13 cellular contexts compared by ENCODE assay signal in genomic region chrX:1386338-1387127, GRCh38. TPM values are rescaled to one million over a fixed set of nuclear protein-coding genes. Genes with fewer than 3 reads are reported as not detected.
DNase-seq lines count a peak whose midpoint lies in the region; ATAC-seq and TF ChIP-seq lines count a peak whose summit lies in the region.
"Had no signal": no experiment of that assay in that cellular context is flagged by ENCODE, and none has a peak within 500 bp of the region (broad histone marks: within the 10 kb centered on the region; RNA-seq: fewer than 3 reads in every experiment).

No MANE protein-coding gene starts in this region.

- H3K27ac Mint-ChIP-seq in activated CD4-positive, alpha-beta T cell treated with anti-CD3 and anti-CD28 coated beads, Interleukin-2, amount 10 ng/mL, durations not matched to agents 24 days and 14 days, result no peak overlapping the region
- H3K27ac Mint-ChIP-seq in effector memory CD8-positive, alpha-beta T cell, result peak overlapping the region; percentile 61 to 82
- peak overlapping the region; percentile 81 for H3K27ac Mint-ChIP-seq in progenitor cell of endocrine pancreas
- H3K27ac Mint-ChIP-seq: CD8-positive, alpha-beta T cell had no signal

- H3K9ac ChIP-seq in Karpas-422 (ENCODE audit: low read length), result no peak overlapping the region

- H3K9me2 ChIP-seq in Karpas-422 (replicated peaks; ENCODE audit: insufficient read depth, low read length), result no peaks in the 10 kb centered on the region

- peaks cover 90% of the 10 kb centered on the region for H3K36me3 Mint-ChIP-seq in activated CD4-positive, alpha-beta T cell treated with anti-CD3 and anti-CD28 coated beads, Interleukin-2, amount 10 ng/mL, durations not matched to agents 24 days and 14 days (ENCODE audit: low read depth)
- H3K36me3 Mint-ChIP-seq in effector memory CD8-positive, alpha-beta T cell (ENCODE audit: insufficient read depth), result peaks cover 91% of the 10 kb centered on the region
- peaks cover 37% of the 10 kb centered on the region for H3K36me3 Mint-ChIP-seq in progenitor cell of endocrine pancreas (ENCODE audit: insufficient read depth)

- no peak overlapping the region for H3K27ac ChIP-seq in Karpas-422 (ENCODE audit: low read length)
- H3K27ac ChIP-seq: SJSA1 had no signal

- peaks cover 39% of the 10 kb centered on the region for H3K79me2 ChIP-seq in Karpas-422 (ENCODE audit: low read length)

- no peaks in the 10 kb centered on the region for H3K27me3 Mint-ChIP-seq in activated CD4-positive, alpha-beta T cell treated with anti-CD3 and anti-CD28 coated beads, Interleukin-2, amount 10 ng/mL, durations not matched to agents 24 days and 14 days
- H3K27me3 Mint-ChIP-seq in effector memory CD8-positive, alpha-beta T cell, result no peaks in the 10 kb centered on the region
- no peaks in the 10 kb centered on the region for H3K27me3 Mint-ChIP-seq in progenitor cell of endocrine pancreas
- H3K27me3 Mint-ChIP-seq: naive B cell had no signal

- H3K4me1 Mint-ChIP-seq in activated CD4-positive, alpha-beta T cell treated with anti-CD3 and anti-CD28 coated beads, Interleukin-2, amount 10 ng/mL, durations not matched to agents 24 days and 14 days, result peaks cover 16% of the 10 kb centered on the region
- H3K4me1 Mint-ChIP-seq in effector memory CD8-positive, alpha-beta T cell (ENCODE audit: low read depth in 2 of 2), result peaks cover 22 to 28% of the 10 kb centered on the region in 2 donors
- peaks cover 10% of the 10 kb centered on the region for H3K4me1 Mint-ChIP-seq in progenitor cell of endocrine pancreas (ENCODE audit: low read depth)

- no peak for TF ChIP-seq CTCF in progenitor cell of endocrine pancreas (IDR thresholded peaks at IDR 0.05; ENCODE audit: unreplicated experiment)

- H3K4me3 Mint-ChIP-seq in activated CD4-positive, alpha-beta T cell treated with anti-CD3 and anti-CD28 coated beads, Interleukin-2, amount 10 ng/mL, durations not matched to agents 24 days and 14 days, result no peak overlapping the region
- H3K4me3 Mint-ChIP-seq in effector memory CD8-positive, alpha-beta T cell, result no peak overlapping the region
- no peak overlapping the region for H3K4me3 Mint-ChIP-seq in progenitor cell of endocrine pancreas (ENCODE audit: low read depth)
- H3K4me3 Mint-ChIP-seq: CD8-positive, alpha-beta T cell had no signal

- no peak overlapping the region for H3K4me2 ChIP-seq in Karpas-422 (ENCODE audit: low read depth, low read length, poor library complexity, severe bottlenecking)

- ATAC-seq in effector memory CD8-positive, alpha-beta T cell (replicated peaks), result no peak
- ATAC-seq: left cardiac atrium had no signal

- H3K36me3 ChIP-seq in H7 (replicated peaks; ENCODE audit: control insufficient read depth, insufficient read depth, low read length) (peaks cover 55% of the 10 kb centered on the region), Karpas-422 (ENCODE audit: insufficient read depth, low read length) (peaks cover 68% of the 10 kb centered on the region)

- H3K9me3 ChIP-seq in Karpas-422 (ENCODE audit: low read length), result no peaks in the 10 kb centered on the region
- H3K9me3 ChIP-seq: SJSA1 had no signal

- H4K20me1 ChIP-seq in Karpas-422 (ENCODE audit: insufficient read depth, low read depth, low read length), result peaks cover 49% of the 10 kb centered on the region

- H3K4me1 ChIP-seq in Karpas-422 (ENCODE audit: low read length), result peaks cover 11% of the 10 kb centered on the region

- no peak overlapping the region for H2AFZ ChIP-seq in Karpas-422 (ENCODE audit: low read length)

- DNase-seq in activated CD4-positive, alpha-beta T cell treated with anti-CD3 and anti-CD28 coated beads, Interleukin-2, amount 10 ng/mL, durations not matched to agents 24 days and 14 days, result peak; percentile 59
- DNase-seq in activated CD4-positive, alpha-beta T cell treated with anti-CD3 and anti-CD28 coated beads for 4 hours, result no peak
- peak; percentile 47 for DNase-seq in H7
- no peak for DNase-seq in effector memory CD8-positive, alpha-beta T cell
- DNase-seq in progenitor cell of endocrine pancreas (ENCODE audit: low spot score, unreplicated experiment), result no peak
- DNase-seq in Karpas-422, result no peak
- DNase-seq in DMS53 treated with DMSO at 0.1 percent for 48 hours (lab: John Stamatoyannopoulos, UW; ENCODE audit: unreplicated experiment), result no peak
- no peak for DNase-seq in kidney tubule cell (ENCODE audit: low spot score)
- DNase-seq: left cardiac atrium, naive B cell, NCI-H1048 had no signal

- H3K4me3 ChIP-seq in H7 (ENCODE audit: insufficient read depth, low read depth, low read length) (no peak overlapping the region), Karpas-422 (ENCODE audit: low read length) (no peak overlapping the region)
- H3K4me3 ChIP-seq: SJSA1 had no signal

- intact Hi-C loops in activated CD4-positive, alpha-beta T cell treated with anti-CD3 and anti-CD28 coated beads, Interleukin-2, amount 10 ng/mL, durations not matched to agents 24 days and 14 days (cut with micrococcal nuclease), result no loop called here

- H3K27me3 ChIP-seq in H7 (ENCODE audit: control insufficient read depth, insufficient read depth, low read length) (no peaks in the 10 kb centered on the region), Karpas-422 (ENCODE audit: low read length) (no peaks in the 10 kb centered on the region)
- H3K27me3 ChIP-seq: SJSA1 had no signal

- H3K9me3 Mint-ChIP-seq in activated CD4-positive, alpha-beta T cell treated with anti-CD3 and anti-CD28 coated beads, Interleukin-2, amount 10 ng/mL, durations not matched to agents 24 days and 14 days, result no peaks in the 10 kb centered on the region
- no peaks in the 10 kb centered on the region for H3K9me3 Mint-ChIP-seq in effector memory CD8-positive, alpha-beta T cell
- H3K9me3 Mint-ChIP-seq in progenitor cell of endocrine pancreas (ENCODE audit: low read depth), result no peaks in the 10 kb centered on the region
- H3K9me3 Mint-ChIP-seq: CD8-positive, alpha-beta T cell; naive B cell had no signal

RNA-seq across cellular contexts. Expression of gene SLC25A6, which starts 5.4 kb away (rescaled TPM):
- 302 and 306 TPM in 2 replicates for total RNA-seq in activated CD4-positive, alpha-beta T cell treated with anti-CD3 and anti-CD28 coated beads, Interleukin-2, amount 10 ng/mL, durations not matched to agents 24 days and 14 days
- total RNA-seq in H7 (2014; rRNA removed; shearing (Covaris generic)), result 496 and 508 TPM in 2 replicates
- total RNA-seq in progenitor cell of endocrine pancreas, result 387 and 391 TPM in 2 replicates
- total RNA-seq in Karpas-422 (2014; rRNA removed; shearing (Covaris generic); ENCODE audit: low replicate concordance), result 209 and 367 TPM in 2 replicates

RNA-seq across cellular contexts. Expression of gene IL3RA, which starts 49.9 kb away (rescaled TPM):
- total RNA-seq in activated CD4-positive, alpha-beta T cell treated with anti-CD3 and anti-CD28 coated beads, Interleukin-2, amount 10 ng/mL, durations not matched to agents 24 days and 14 days, result 3.1 and 3.4 TPM in 2 replicates
- 0.07 TPM in 1 of 2 replicates, not detected in the other for total RNA-seq in H7 (2014; rRNA removed; shearing (Covaris generic))
- not detected in 2 replicates for total RNA-seq in progenitor cell of endocrine pancreas
- total RNA-seq in Karpas-422 (2014; rRNA removed; shearing (Covaris generic); ENCODE audit: low replicate concordance), result not detected in 2 replicates
- total RNA-seq: SJSA1 had no signal

Comparison
In these comparisons a context has a peak if more than half of its experiments do, and no peak if none do; other contexts are left out.
1. DNase-seq: peak in activated CD4-positive, alpha-beta T cell treated with anti-CD3 and anti-CD28 coated beads, Interleukin-2, amount 10 ng/mL, durations not matched to agents 24 days and 14 days (single experiment) and H7 (single experiment); none in activated CD4-positive, alpha-beta T cell treated with anti-CD3 and anti-CD28 coated beads for 4 hours (0 of 2), effector memory CD8-positive, alpha-beta T cell (0 of 3), progenitor cell of endocrine pancreas (single experiment), Karpas-422 (single experiment), DMS53 treated with DMSO at 0.1 percent for 48 hours (single experiment) and kidney tubule cell (single experiment).